ENCODE assay signal across 18 cellular contexts in genomic region chr18:52484977-52485376, GRCh38.
DNase-seq lines count a peak whose midpoint lies in the region; ATAC-seq and TF ChIP-seq lines count a peak whose summit lies in the region.
"Had no signal": no experiment of that assay in that cellular context is flagged by ENCODE, and none has a peak within 500 bp of the region (broad histone marks: within the 10 kb centered on the region; RNA-seq: fewer than 3 reads in every experiment).

No MANE protein-coding gene starts in this region.

- no peaks in the 10 kb centered on the region for H3K27me3 ChIP-seq in AG04450 (ENCODE audit: control insufficient read depth, insufficient read depth, low read length)
- H3K27me3 ChIP-seq in psoas muscle (ENCODE audit: insufficient read depth in 3 of 3, low read length in 2 of 3): no peaks in the 10 kb centered on the region
- H3K27me3 ChIP-seq: Peyer's patch had no signal

- no peaks in the 10 kb centered on the region for H3K9me3 ChIP-seq in AG04450 (ENCODE audit: control insufficient read depth, insufficient read depth, low read length)
- H3K9me3 ChIP-seq in psoas muscle: no peaks in the 10 kb centered on the region
- H3K9me3 ChIP-seq: Peyer's patch had no signal

- H3K4me3 ChIP-seq in AG04450 (ENCODE audit: low read depth, low read length): no peak overlapping the region
- no peak overlapping the region for H3K4me3 ChIP-seq in retinal pigment epithelial cell (ENCODE audit: low read length)
- H3K4me3 ChIP-seq in psoas muscle: no peak overlapping the region
- H3K4me3 ChIP-seq: GM23338, K562, Peyer's patch had no signal

- ATAC-seq in GM18907 (IDR thresholded peaks at IDR 0.05; ENCODE audit: unreplicated experiment) (no peak), HG03342 (IDR thresholded peaks at IDR 0.05; ENCODE audit: unreplicated experiment) (no peak), psoas muscle (no peak)
- ATAC-seq: GM23338, K562, T-helper 17 cell had no signal

- intact Hi-C loops in psoas muscle (cut with DNase I): no loop called here

- H3K27ac ChIP-seq in AG04450 (ENCODE audit: low read depth, low read length) (no peak overlapping the region), psoas muscle (no peak overlapping the region)
- H3K27ac ChIP-seq: Peyer's patch had no signal

- in situ Hi-C loops in SK-MEL-5 (cut with HindIII; ENCODE audit: low pct_unique_long_range_greater_than_20kb, low sequenced_read_pairs): no loop called here

- H3K4me1 ChIP-seq in psoas muscle: no peaks in the 10 kb centered on the region
- H3K4me1 ChIP-seq: Peyer's patch had no signal

- TF ChIP-seq CTCF in AG04450 (IDR thresholded peaks at IDR 0.05; ENCODE audit: low read depth, low read length): peak; percentile 25; the same call in 1 of the 2 replicates
- TF ChIP-seq CTCF in retinal pigment epithelial cell (conservative IDR thresholded peaks at IDR 0.05; ENCODE audit: low read depth, low read length): peak; percentile 34
- TF ChIP-seq CTCF in psoas muscle (IDR thresholded peaks at IDR 0.05): no peak

- DNase-seq in AG04450 (ENCODE audit: low read depth, low spot score) (no peak), HT-29 (ENCODE audit: low spot score) (peak; percentile 3), SK-MEL-5 (ENCODE audit: low read depth, low spot score) (peak; percentile 47), retinal pigment epithelial cell (ENCODE audit: low read depth) (peak; percentile 1), psoas muscle (no peak)
- DNase-seq: AML-193; CD4-positive, CD25-positive, alpha-beta regulatory T cell; GF-D8; NCI-H1105 treated with DMSO at 0.1 percent for 48 hours; NCI-H187 treated with DMSO at 0.1 percent for 48 hours; NCI-H526; Peyer's patch; SHP77; T-helper 17 cell had no signal

- 67 to 73% (median 71%) methylated on average over 2 of the region's 2 CpGs for WGBS in psoas muscle, 3 donors

- CTCF ChIA-PET in AG04450 (lab: Charles Lee): no interaction called here

- no peaks in the 10 kb centered on the region for H3K36me3 ChIP-seq in psoas muscle (ENCODE audit: insufficient read depth in 1 of 2, low read depth in 1 of 2)
- H3K36me3 ChIP-seq: Peyer's patch had no signal

- POLR2A ChIA-PET in AG04450 (lab: Yijun Ruan, JAX): no interaction called here

Comparison
In these comparisons a context has a peak if more than half of its experiments do, and no peak if none do; other contexts are left out.
1. DNase-seq: peak in HT-29 (single experiment), SK-MEL-5 (single experiment) and retinal pigment epithelial cell (single experiment); none in AG04450 (single experiment) and psoas muscle (0 of 2).